In the genomic region with DNA sequence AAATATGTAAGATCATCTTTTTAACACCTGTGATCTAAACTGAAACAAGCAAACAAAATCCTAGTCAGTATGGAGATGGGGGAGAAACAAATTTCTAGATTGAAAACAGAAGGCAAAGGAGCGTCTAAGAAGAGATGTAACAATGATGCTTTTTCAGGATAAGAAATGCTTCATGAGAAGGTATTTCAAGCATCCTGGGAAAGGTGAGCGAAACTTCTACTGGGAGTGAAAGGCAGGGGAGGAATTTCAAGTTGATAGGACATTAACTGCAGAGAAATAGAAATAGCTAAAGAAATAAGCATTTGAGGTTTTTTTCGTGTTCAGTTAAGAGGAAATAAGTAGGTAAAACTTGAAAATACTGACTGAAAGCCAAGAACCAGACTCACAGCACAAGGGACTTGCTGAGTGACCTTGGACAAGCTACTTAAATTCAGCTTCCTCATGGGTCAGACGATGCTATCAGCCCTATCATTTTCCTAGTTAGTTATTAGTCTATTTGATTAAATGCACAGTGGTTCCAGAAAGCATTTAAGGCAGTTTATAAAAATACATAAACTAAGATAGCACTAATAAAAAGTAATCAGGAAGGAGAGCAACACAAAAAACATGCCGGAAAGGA, we compare ENCODE assay signal across 12 cellular contexts.
"Had no signal": no experiment of that assay in that cellular context is flagged by ENCODE, and none has a peak within 500 bp of the region (broad histone marks: within the 10 kb centered on the region; RNA-seq: fewer than 3 reads in every experiment).

No MANE protein-coding gene starts in this region.

- H3K4me1 Mint-ChIP-seq: activated T-helper 17 cell treated with anti-CD3 and anti-CD28 coated beads, Interleukin-2, amount 50 U/mL, for 72 hours; central memory CD8-positive, alpha-beta T cell; naive thymus-derived CD4-positive, alpha-beta T cell had no signal

- H3K27ac Mint-ChIP-seq: activated naive CD4-positive, alpha-beta T cell treated with anti-CD3 and anti-CD28 coated beads for 36 hours; effector memory CD8-positive, alpha-beta T cell; naive thymus-derived CD4-positive, alpha-beta T cell; T-helper 1 cell treated with Interleukin-12 subunit alpha and Interleukin-12 subunit beta and Interleukin-4 antibody, amounts not matched to agents 30 μg/mL and 1 μg/mL, for 36 hours; WTC11 had no signal

- H3K27me3 Mint-ChIP-seq: central memory CD8-positive, alpha-beta T cell; effector memory CD8-positive, alpha-beta T cell had no signal

- H3K27ac ChIP-seq: neutrophil had no signal

- H3K9me3 Mint-ChIP-seq: activated naive CD4-positive, alpha-beta T cell treated with anti-CD3 and anti-CD28 coated beads for 36 hours; activated T-helper 17 cell treated with anti-CD3 and anti-CD28 coated beads, Interleukin-2, amount 50 U/mL, for 72 hours; central memory CD8-positive, alpha-beta T cell; effector memory CD8-positive, alpha-beta T cell; naive thymus-derived CD4-positive, alpha-beta T cell; T-helper 1 cell treated with Interleukin-12 subunit alpha and Interleukin-12 subunit beta and Interleukin-4 antibody, amounts not matched to agents 30 μg/mL and 1 μg/mL, for 36 hours; WTC11 had no signal

- ATAC-seq: activated T-helper 17 cell treated with anti-CD3 and anti-CD28 coated beads, Interleukin-2, amount 50 U/mL, for 72 hours; effector memory CD8-positive, alpha-beta T cell; naive thymus-derived CD4-positive, alpha-beta T cell had no signal

- H3K36me3 ChIP-seq: neutrophil had no signal

- H3K9me3 ChIP-seq: neutrophil had no signal

- H3K36me3 Mint-ChIP-seq: naive thymus-derived CD4-positive, alpha-beta T cell; WTC11 had no signal

- H3K4me3 Mint-ChIP-seq: activated naive CD4-positive, alpha-beta T cell treated with anti-CD3 and anti-CD28 coated beads for 36 hours; activated T-helper 17 cell treated with anti-CD3 and anti-CD28 coated beads, Interleukin-2, amount 50 U/mL, for 72 hours; central memory CD8-positive, alpha-beta T cell; effector memory CD8-positive, alpha-beta T cell; naive thymus-derived CD4-positive, alpha-beta T cell; T-helper 1 cell treated with Interleukin-12 subunit alpha and Interleukin-12 subunit beta and Interleukin-4 antibody, amounts not matched to agents 30 μg/mL and 1 μg/mL, for 36 hours; WTC11 had no signal

- DNase-seq: activated CD4-positive, alpha-beta T cell treated with anti-CD3 and anti-CD28 coated beads for 48 hours; activated naive CD4-positive, alpha-beta T cell treated with anti-CD3 and anti-CD28 coated beads for 36 hours; activated T-cell treated with anti-CD3 and anti-CD28 coated beads for 4 hours; effector memory CD8-positive, alpha-beta T cell; naive thymus-derived CD4-positive, alpha-beta T cell; stimulated activated CD4-positive, alpha-beta T cell treated with anti-CD3 and anti-CD28 coated beads, Interleukin-2, amount 100 ng/mL, for 48 hours; stimulated activated naive CD4-positive, alpha-beta T cell treated with Interleukin-2 at 50 U/mL for 16 hours had no signal

- H3K27me3 ChIP-seq: neutrophil had no signal
